1 cellular context compared by ENCODE assay signal in the genomic region with DNA sequence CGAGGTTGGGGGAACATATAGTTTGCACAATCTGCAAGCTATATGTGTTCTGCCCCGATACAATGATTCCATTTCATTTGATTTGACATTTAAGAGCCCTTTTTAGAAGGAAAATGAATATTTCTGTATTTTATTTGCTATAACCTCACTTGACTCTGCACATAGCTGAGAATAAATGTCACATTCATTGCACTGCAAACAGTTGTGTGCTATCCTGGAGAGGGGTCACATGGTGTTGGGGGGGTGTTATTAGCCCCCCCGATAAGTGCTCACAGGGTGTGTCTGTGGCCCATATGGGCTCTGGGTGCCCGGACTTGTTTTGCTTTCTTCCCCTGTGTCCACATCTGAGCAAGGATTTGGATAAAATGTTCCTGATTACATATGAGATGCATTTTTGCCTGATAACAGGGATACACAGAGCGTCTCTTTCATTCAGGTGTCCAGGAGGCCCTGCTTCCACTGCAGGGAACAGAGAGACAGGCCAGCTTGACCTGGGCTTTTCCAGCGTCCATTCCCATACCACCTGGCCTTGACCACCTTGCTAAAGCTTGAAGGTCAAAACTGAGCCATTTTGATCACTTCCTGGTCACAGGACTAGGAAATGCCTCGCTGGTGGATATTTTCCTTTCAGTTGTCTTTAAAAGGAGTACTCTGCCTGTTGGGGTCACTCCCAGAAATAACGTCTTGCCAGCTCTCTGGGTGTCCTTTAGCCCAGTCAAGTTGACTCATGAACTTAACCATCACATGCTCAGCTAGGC.
TF ChIP-seq lines count a peak whose summit lies in the region.

No MANE protein-coding gene starts in this region.

TF ChIP-seq in H1, 55 proteins besides CTCF, POLR2A, EP300 and RAD21:
- TF ChIP-seq, protein P1, sequence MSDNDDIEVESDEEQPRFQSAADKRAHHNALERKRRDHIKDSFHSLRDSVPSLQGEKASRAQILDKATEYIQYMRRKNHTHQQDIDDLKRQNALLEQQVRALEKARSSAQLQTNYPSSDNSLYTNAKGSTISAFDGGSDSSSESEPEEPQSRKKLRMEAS (IDR thresholded peaks at IDR 0.05), result no peak
- TF ChIP-seq SUZ12 (IDR thresholded peaks at IDR 0.05; ENCODE audit: low read length), result no peak
- TF ChIP-seq FOSL1 (IDR thresholded peaks at IDR 0.05; ENCODE audit: insufficient read depth, low read depth, low read length), result no peak
- no peak for TF ChIP-seq GABPA (IDR thresholded peaks at IDR 0.05; ENCODE audit: borderline replicate concordance, insufficient read depth, low read length)
- no peak for TF ChIP-seq GTF2F1 (IDR thresholded peaks at IDR 0.05; ENCODE audit: borderline replicate concordance, low read depth, low read length)
- no peak for TF ChIP-seq TAF7 (optimal IDR thresholded peaks at IDR 0.05; ENCODE audit: borderline replicate concordance, low read depth, low read length)
- TF ChIP-seq BCL11A (IDR thresholded peaks at IDR 0.05; ENCODE audit: low read depth in 2 of 2, low read length in 2 of 2), result no peak
- TF ChIP-seq CBX8 (IDR thresholded peaks at IDR 0.05; ENCODE audit: borderline replicate concordance, low read depth, low read length), result no peak
- no peak for TF ChIP-seq RNF2 (IDR thresholded peaks at IDR 0.05; ENCODE audit: borderline replicate concordance, low read depth, low read length, missing control alignments, poor library complexity, severe bottlenecking)
- TF ChIP-seq SAP30 (IDR thresholded peaks at IDR 0.05; ENCODE audit: insufficient read depth, insufficient replicate concordance, low read length), result no peak
- TF ChIP-seq RXRA (IDR thresholded peaks at IDR 0.05; ENCODE audit: insufficient read depth, low read depth, low read length), result no peak
- no peak for TF ChIP-seq PHF8 (conservative IDR thresholded peaks at IDR 0.05; ENCODE audit: low read depth, low read length)
TF ChIP-seq in H1: peak in this region for 0.
